9 cellular contexts compared by ENCODE assay signal in the genomic region with DNA sequence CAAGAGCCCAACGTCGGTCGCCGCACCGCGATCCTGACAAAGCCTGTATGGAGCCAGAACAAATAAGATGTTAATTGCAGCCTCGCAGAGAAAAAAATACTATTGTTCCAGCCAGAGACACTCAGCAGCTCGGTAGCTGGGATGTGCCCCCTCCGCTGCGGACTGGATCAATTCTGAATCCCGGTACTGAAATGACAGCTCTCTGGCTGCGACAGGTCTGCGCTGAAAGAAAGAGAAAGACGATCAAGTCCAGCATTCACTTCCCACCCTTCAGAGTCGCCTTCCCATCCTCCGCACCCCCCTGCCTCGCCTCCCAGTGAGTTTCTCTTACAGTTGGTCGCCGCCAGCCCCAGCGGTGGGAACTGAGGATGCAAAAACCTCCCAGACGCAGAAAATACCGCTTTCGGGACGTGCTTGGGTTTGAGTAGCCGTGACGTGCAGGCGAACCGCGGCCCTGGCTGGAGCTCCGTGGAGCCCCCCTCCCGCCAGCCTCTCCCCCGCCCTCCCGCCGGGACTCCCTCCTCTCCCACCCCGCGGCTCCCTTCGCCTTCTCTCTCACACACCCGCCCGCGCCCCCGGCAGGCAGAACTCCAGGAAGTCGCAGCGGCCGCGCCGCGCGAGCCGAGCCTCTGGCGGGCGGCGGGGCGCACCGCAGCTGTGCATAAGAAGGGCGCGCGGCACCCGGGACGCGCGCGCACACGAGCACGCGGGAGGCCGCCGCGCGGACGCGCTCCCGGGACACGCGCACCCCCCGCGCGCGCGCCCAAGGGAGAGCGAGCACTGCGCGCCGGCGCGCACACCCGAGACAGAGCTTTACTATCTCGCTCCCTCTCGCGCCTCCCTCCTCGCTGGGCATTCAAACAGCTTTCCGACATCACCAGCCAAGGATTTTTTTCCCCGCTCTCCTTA. TPM values are rescaled to one million over a fixed set of nuclear protein-coding genes. Genes with fewer than 3 reads are reported as not detected.
A peak's percentile ranks its signal among the peaks of the same experiment; 100 is the strongest.
DNase-seq lines count a peak whose midpoint lies in the region; ATAC-seq and TF ChIP-seq lines count a peak whose summit lies in the region.
"Had no signal": no experiment of that assay in that cellular context is flagged by ENCODE, and none has a peak within 500 bp of the region (broad histone marks: within the 10 kb centered on the region; RNA-seq: fewer than 3 reads in every experiment).

A gene (plus strand): TSS at position 780 of the 909 bp plus-strand sequence. CDS start 3,394 bp downstream, outside the sequence.

- H3K4me3 Mint-ChIP-seq in activated T-cell treated with anti-CD3 and anti-CD28 coated beads, Interleukin-2, amount 50 U/mL, for 4 hours = peak within 1 kb of the TSS; percentile 67

- no peaks in the 10 kb centered on the region for H3K27me3 ChIP-seq in tibial artery

- H3K27ac ChIP-seq in tibial artery = peak within 1 kb of the TSS; percentile 59 to 69
- H3K27ac ChIP-seq: VCaP had no signal

- intact Hi-C loops in tibial artery (cut with DNase I; ENCODE audit: low total_unique reads) = no loop called here

- H3K4me3 ChIP-seq in tibial artery = peak within 1 kb of the TSS; percentile 70 to 74

- no peaks in the 10 kb centered on the region for H3K36me3 ChIP-seq in tibial artery

- peak; percentile 94 for DNase-seq in COR-L47 (lab: John Stamatoyannopoulos, UW)
- DNase-seq in NCI-H526 treated with DMSO at 0.1 percent for 48 hours (lab: John Stamatoyannopoulos, UW) = peak; percentile 79
- no peak for DNase-seq in activated T-cell treated with anti-CD3 and anti-CD28 coated beads, Interleukin-2, amount 50 U/mL, for 4 hours
- peak; percentile 76 for DNase-seq in fibroblast of gingiva (ENCODE audit: low read depth)
- peak; percentile 66 for DNase-seq in mucosa of gallbladder (ENCODE audit: low spot score)
- peak; percentile 80 to 83 for DNase-seq in tibial artery

- H3K36me3 Mint-ChIP-seq in activated T-cell treated with anti-CD3 and anti-CD28 coated beads, Interleukin-2, amount 50 U/mL, for 4 hours (ENCODE audit: insufficient read depth) = no peaks in the 10 kb centered on the region

- no peaks in the 10 kb centered on the region for H3K9me3 Mint-ChIP-seq in activated T-cell treated with anti-CD3 and anti-CD28 coated beads, Interleukin-2, amount 50 U/mL, for 4 hours

- H3K9me3 ChIP-seq in tibial artery = no peaks in the 10 kb centered on the region

- H3K27me3 Mint-ChIP-seq in activated T-cell treated with anti-CD3 and anti-CD28 coated beads, Interleukin-2, amount 50 U/mL, for 4 hours (ENCODE audit: low read depth) = peaks cover 52% of the 10 kb centered on the region

- H3K4me1 ChIP-seq in tibial artery = peaks cover 0 to 21% (median 0%) of the 10 kb centered on the region in 4 donors

- peak in 1 of 2 experiments; percentile 21 for TF ChIP-seq CTCF in tibial artery (IDR thresholded peaks at IDR 0.05)

- H3K4me1 Mint-ChIP-seq in activated T-cell treated with anti-CD3 and anti-CD28 coated beads, Interleukin-2, amount 50 U/mL, for 4 hours (ENCODE audit: low read depth) = peaks cover 22% of the 10 kb centered on the region

- ATAC-seq in GM19463 (IDR thresholded peaks at IDR 0.05; ENCODE audit: unreplicated experiment) = peak; percentile 81
- ATAC-seq in HG03520 (IDR thresholded peaks at IDR 0.05; ENCODE audit: unreplicated experiment) = peak; percentile 81
- peak; percentile 78 to 80 for ATAC-seq in activated T-cell treated with anti-CD3 and anti-CD28 coated beads, Interleukin-2, amount 50 U/mL, for 4 hours

RNA-seq across cellular contexts. Expression of the gene that starts here (rescaled TPM):
- not detected for total RNA-seq in activated T-cell treated with anti-CD3 and anti-CD28 coated beads, Interleukin-2, amount 50 U/mL, for 4 hours
- total RNA-seq in mucosa of gallbladder = 2.0 TPM

Comparison
In these comparisons a context has a peak if more than half of its experiments do, and no peak if none do; other contexts are left out.
1. Peak in ATAC-seq in activated T-cell treated with anti-CD3 and anti-CD28 coated beads, Interleukin-2, amount 50 U/mL, for 4 hours; RNA of the gene not detected or under 1 TPM.